Comparison of ENCODE assay signal across 8 cellular contexts in genomic region chr14:58637391-58638230, GRCh38. TPM values are rescaled to one million over a fixed set of nuclear protein-coding genes. Genes with fewer than 3 reads are reported as not detected.
A peak's percentile ranks its signal among the peaks of the same experiment; 100 is the strongest.
DNase-seq lines count a peak whose midpoint lies in the region; ATAC-seq and TF ChIP-seq lines count a peak whose summit lies in the region.

Gene DACT1 (plus strand): TSS chr14:58637962. CDS start chr14:58638203, 241 bp downstream.

- H3K27ac ChIP-seq in hepatocyte, result peak within 1 kb of the TSS; percentile 76
- H3K27ac ChIP-seq in rectal smooth muscle tissue (ENCODE audit: low read depth, low read length), result peak within 1 kb of the TSS; percentile 85

- no peaks in the 10 kb centered on the region for H3K9me2 ChIP-seq in hepatocyte (replicated peaks; ENCODE audit: insufficient read depth)

- H3K79me2 ChIP-seq in hepatocyte, result peaks cover 27% of the 10 kb centered on the region

- WGBS in hepatocyte (ENCODE audit: low lambda C conversion rate, missing lambda C conversion rate), result under 1% methylated on average over 37 of the region's 94 CpGs

- H3K36me3 ChIP-seq in hepatocyte (replicated peaks; ENCODE audit: insufficient read depth, low read depth) (no peaks in the 10 kb centered on the region), rectal smooth muscle tissue (ENCODE audit: control insufficient read depth, insufficient read depth, low read length) (peaks cover 2% of the 10 kb centered on the region)

- peak; percentile 64 for TF ChIP-seq POLR2A in GM18951 (IDR thresholded peaks at IDR 0.05; ENCODE audit: extremely low read depth, insufficient read depth, insufficient read length)

- in situ Hi-C loops in GM18951 (cut with MboI; ENCODE audit: low sequenced_read_pairs, unreplicated experiment), result no loop called here
- in situ Hi-C loops in astrocyte of the cerebellum (cut with HindIII; ENCODE audit: low sequenced_read_pairs), result no loop called here

- H3K4me1 ChIP-seq in hepatocyte (ENCODE audit: insufficient read depth), result peaks cover 7% of the 10 kb centered on the region
- peaks cover 17% of the 10 kb centered on the region for H3K4me1 ChIP-seq in rectal smooth muscle tissue (ENCODE audit: control insufficient read depth, insufficient read depth, low read length)

- ATAC-seq in HG03097 (IDR thresholded peaks at IDR 0.05; ENCODE audit: low FRiP score, unreplicated experiment) (peak; percentile 40), SK-N-SH treated with all-trans-retinoic acid at 6 μM for 48 hours (peak; percentile 31)

- DNase-seq in Ammon's horn (ENCODE audit: low spot score), result peak; percentile 81
- peak; percentile 56 for DNase-seq in astrocyte of the cerebellum (ENCODE audit: low read depth)
- peak; percentile 92 for DNase-seq in hepatocyte (ENCODE audit: low spot score)
- no peak for DNase-seq in NCI-H2196 (lab: John Stamatoyannopoulos, UW; ENCODE audit: unreplicated experiment)

- H3K4me3 ChIP-seq in astrocyte of the cerebellum (ENCODE audit: low read depth, low read length) (peak within 1 kb of the TSS; percentile 77), hepatocyte (peak within 1 kb of the TSS; percentile 81), rectal smooth muscle tissue (ENCODE audit: low read length) (peak within 1 kb of the TSS; percentile 83)

- TF ChIP-seq CTCF in astrocyte of the cerebellum (IDR thresholded peaks at IDR 0.05; ENCODE audit: low read depth, low read length, missing control alignments) (no peak), hepatocyte (IDR thresholded peaks at IDR 0.05; ENCODE audit: poor library complexity) (no peak)

- H3K27me3 ChIP-seq in hepatocyte (peaks cover 4% of the 10 kb centered on the region), rectal smooth muscle tissue (ENCODE audit: control insufficient read depth, insufficient read depth, low read length) (no peaks in the 10 kb centered on the region)

- peak within 1 kb of the TSS; percentile 66 for H2AFZ ChIP-seq in hepatocyte

- H4K20me1 ChIP-seq in hepatocyte (ENCODE audit: insufficient read depth, poor library complexity, severe bottlenecking), result no peaks in the 10 kb centered on the region

- peak within 1 kb of the TSS; percentile 65 for H3K4me2 ChIP-seq in hepatocyte

- peak within 1 kb of the TSS; percentile 28 for H3K9ac ChIP-seq in rectal smooth muscle tissue (ENCODE audit: low read length)

- H3K9me3 ChIP-seq in hepatocyte (ENCODE audit: low read depth), result no peaks in the 10 kb centered on the region

TF ChIP-seq in SK-N-SH treated with all-trans-retinoic acid at 6 μM for 48 hours, 23 proteins besides CTCF, POLR2A, EP300 and RAD21:
- no peak for TF ChIP-seq TCF4 (CRISPR knock-in tag; IDR thresholded peaks at IDR 0.05; ENCODE audit: borderline replicate concordance)
- TF ChIP-seq CSDC2 (CRISPR knock-in tag; IDR thresholded peaks at IDR 0.05), result no peak
- no peak for TF ChIP-seq CREB5 (CRISPR knock-in tag; IDR thresholded peaks at IDR 0.05; ENCODE audit: low read depth)

RNA-seq across cellular contexts. Expression of gene DACT1, which starts in this region (rescaled TPM):
- 17.5 and 19.6 TPM in 2 replicates for total RNA-seq in hepatocyte
- polyA plus RNA-seq in hepatocyte, result 13.2 and 14.0 TPM in 2 replicates
